ENCODE assay signal across 20 cellular contexts in genomic region chr10:6659451-6659850, GRCh38.
DNase-seq lines count a peak whose midpoint lies in the region; ATAC-seq, FAIRE-seq and TF ChIP-seq lines count a peak whose summit lies in the region.
"Had no signal": no experiment of that assay in that cellular context is flagged by ENCODE, and none has a peak within 500 bp of the region (broad histone marks: within the 10 kb centered on the region; RNA-seq: fewer than 3 reads in every experiment).

No MANE protein-coding gene starts in this region.

- H3K27ac Mint-ChIP-seq in Caco-2 (ENCODE audit: unreplicated experiment) (no peak overlapping the region), astrocyte (ENCODE audit: unreplicated experiment) (no peak overlapping the region), natural killer cell (no peak overlapping the region)

- FAIRE-seq in astrocyte (lab: Jason Lieb, UNC), result no peak
- FAIRE-seq: GM12878, K562 had no signal

- H3K23ac ChIP-seq in mesendoderm (ENCODE audit: low read length), result no peak overlapping the region

- BruUV-seq in Caco-2 (replicated peaks; lab: Mats Ljungman, UMichigan), result no TSS peak

- no peak overlapping the region for H2BK5ac ChIP-seq in mesendoderm (ENCODE audit: low read length)

- CTCF ChIA-PET in Caco-2 (lab: Charles Lee), result no interaction called here

- H2AFZ ChIP-seq in astrocyte (ENCODE audit: low read depth, low read length), result no peak overlapping the region

- H3K9ac ChIP-seq in astrocyte (ENCODE audit: low read length) (no peak overlapping the region), mesendoderm (ENCODE audit: low read length) (no peak overlapping the region)

- H3K4me1 ChIP-seq in Caco-2 (peaks cover 15% of the 10 kb centered on the region), astrocyte (ENCODE audit: insufficient read depth, low read length) (no peaks in the 10 kb centered on the region), foreskin keratinocyte (peaks cover 9% of the 10 kb centered on the region), mesendoderm (ENCODE audit: control insufficient read depth, low read depth, low read length) (no peaks in the 10 kb centered on the region)
- H3K4me1 ChIP-seq: BE2C had no signal

- peaks cover 23% of the 10 kb centered on the region for H3K9me3 Mint-ChIP-seq in Caco-2 (ENCODE audit: unreplicated experiment)
- H3K9me3 Mint-ChIP-seq in astrocyte (ENCODE audit: unreplicated experiment), result no peaks in the 10 kb centered on the region
- no peaks in the 10 kb centered on the region for H3K9me3 Mint-ChIP-seq in natural killer cell

- H3K27me3 Mint-ChIP-seq in Caco-2 (ENCODE audit: insufficient read depth, unreplicated experiment), result no peaks in the 10 kb centered on the region
- no peaks in the 10 kb centered on the region for H3K27me3 Mint-ChIP-seq in astrocyte (ENCODE audit: low read depth, unreplicated experiment)
- peaks cover 14 to 15% of the 10 kb centered on the region in 2 donors for H3K27me3 Mint-ChIP-seq in natural killer cell (ENCODE audit: low read depth in 2 of 2)

- no peak overlapping the region for H3K4me2 ChIP-seq in astrocyte (ENCODE audit: low read length)
- H3K4me2 ChIP-seq in mesendoderm (ENCODE audit: low read length), result no peak overlapping the region

- peak; percentile 47 to 48 for DNase-seq in Caco-2
- peak; percentile 12 for DNase-seq in astrocyte (ENCODE audit: low read depth)
- peak in 1 of 2 donors; percentile 47 for DNase-seq in foreskin keratinocyte
- DNase-seq in mesendoderm, result peak; percentile 70
- DNase-seq in medulla oblongata (ENCODE audit: extremely low spot score), result no peak
- no peak for DNase-seq in activated gamma-delta T cell treated with Interleukin-2 at 50 U/mL for 16 hours
- DNase-seq in natural killer cell, result no peak
- DNase-seq: BE2C, DMS79 treated with DMSO at 0.1 percent for 48 hours, H7, MM.1S, NCI-H1048, NCI-H1417 treated with DMSO at 0.1 percent for 48 hours, NCI-H187, NCI-H446 treated with DMSO at 0.1 percent for 48 hours, NCI-H526 treated with DMSO at 0.1 percent for 48 hours had no signal

- H2AK5ac ChIP-seq in mesendoderm (ENCODE audit: low read length), result no peak overlapping the region

- H3K18ac ChIP-seq in mesendoderm (ENCODE audit: low read length), result no peak overlapping the region

- peaks cover 20% of the 10 kb centered on the region for H3K9me3 ChIP-seq in Caco-2
- no peaks in the 10 kb centered on the region for H3K9me3 ChIP-seq in astrocyte (ENCODE audit: insufficient read depth, low read depth, low read length)
- H3K9me3 ChIP-seq: BE2C had no signal

- no peaks in the 10 kb centered on the region for H3K79me1 ChIP-seq in mesendoderm (ENCODE audit: low read length)

- no peak overlapping the region for H4K5ac ChIP-seq in mesendoderm (ENCODE audit: low read length)

- H3K4me3 Mint-ChIP-seq in Caco-2 (ENCODE audit: unreplicated experiment) (no peak overlapping the region), astrocyte (ENCODE audit: unreplicated experiment) (no peak overlapping the region), natural killer cell (no peak overlapping the region)

- no peak overlapping the region for H4K8ac ChIP-seq in mesendoderm (ENCODE audit: low read depth, low read length)

- H3K4me1 Mint-ChIP-seq in Caco-2 (ENCODE audit: low read depth, unreplicated experiment) (peaks cover 13% of the 10 kb centered on the region), astrocyte (ENCODE audit: low read depth, unreplicated experiment) (peaks cover 11% of the 10 kb centered on the region), natural killer cell (no peaks in the 10 kb centered on the region)

- H3K27ac ChIP-seq in astrocyte (ENCODE audit: low read depth, low read length) (no peak overlapping the region), foreskin keratinocyte (no peak overlapping the region), mesendoderm (ENCODE audit: low read depth, low read length) (no peak overlapping the region)

- no peak overlapping the region for H3K56ac ChIP-seq in mesendoderm (ENCODE audit: low read length)

- H2BK120ac ChIP-seq in mesendoderm (ENCODE audit: low read depth, low read length), result no peak overlapping the region

- intact Hi-C loops in Caco-2 (cut with micrococcal nuclease; ENCODE audit: unreplicated experiment), result no loop called here
- intact Hi-C loops in natural killer cell (cut with micrococcal nuclease), result no loop called here

- H2BK15ac ChIP-seq in mesendoderm (replicated peaks; ENCODE audit: low read depth), result no peak overlapping the region

- H3K36me3 ChIP-seq in Caco-2 (ENCODE audit: control insufficient read depth, insufficient read depth, low read length), result no peaks in the 10 kb centered on the region
- no peaks in the 10 kb centered on the region for H3K36me3 ChIP-seq in astrocyte (ENCODE audit: insufficient read depth, low read length)
- H3K36me3 ChIP-seq in mesendoderm (ENCODE audit: control insufficient read depth, insufficient read depth, low read length), result no peaks in the 10 kb centered on the region
- H3K36me3 ChIP-seq: BE2C had no signal

- no peaks in the 10 kb centered on the region for H4K20me1 ChIP-seq in astrocyte (ENCODE audit: insufficient read depth, low read length)

- ATAC-seq in foreskin keratinocyte, result peak; percentile 27
- ATAC-seq in HG02973 (IDR thresholded peaks at IDR 0.05; ENCODE audit: unreplicated experiment), result no peak
- no peak for ATAC-seq in natural killer cell
- ATAC-seq: GM12878, K562, Right ventricle myocardium inferior had no signal

- TF ChIP-seq CTCF in Caco-2 (IDR thresholded peaks at IDR 0.05; ENCODE audit: insufficient read depth in 1 of 2, low read depth in 1 of 2, low read length in 1 of 2, severe bottlenecking in 1 of 2, unreplicated experiment in 1 of 2) (no peak), astrocyte (IDR thresholded peaks at IDR 0.05; ENCODE audit: insufficient read depth, low read depth, low read length) (no peak), foreskin keratinocyte (conservative IDR thresholded peaks at IDR 0.05) (no peak), natural killer cell (IDR thresholded peaks at IDR 0.05) (no peak)

- H3K4me3 ChIP-seq in Caco-2 (ENCODE audit: low read depth, low read length), result no peak overlapping the region
- H3K4me3 ChIP-seq in astrocyte (ENCODE audit: insufficient read depth, low read depth, low read length), result no peak overlapping the region
- no peak overlapping the region for H3K4me3 ChIP-seq in mesendoderm (ENCODE audit: low read length)
- H3K4me3 ChIP-seq: GM12878, K562 had no signal

- H3K79me2 ChIP-seq in astrocyte (ENCODE audit: insufficient read depth, low read length) (no peaks in the 10 kb centered on the region), mesendoderm (ENCODE audit: control insufficient read depth, insufficient read depth, low read length) (no peaks in the 10 kb centered on the region)

- peaks cover 6% of the 10 kb centered on the region for H3K36me3 Mint-ChIP-seq in Caco-2 (ENCODE audit: insufficient read depth, unreplicated experiment)
- H3K36me3 Mint-ChIP-seq in astrocyte (ENCODE audit: low read depth, unreplicated experiment), result no peaks in the 10 kb centered on the region
- no peaks in the 10 kb centered on the region for H3K36me3 Mint-ChIP-seq in natural killer cell

- H3K27me3 ChIP-seq in Caco-2 (replicated peaks; ENCODE audit: control insufficient read depth, insufficient read depth, low read length) (no peaks in the 10 kb centered on the region), astrocyte (ENCODE audit: insufficient read depth, low read length) (no peaks in the 10 kb centered on the region), foreskin keratinocyte (no peaks in the 10 kb centered on the region), mesendoderm (ENCODE audit: insufficient read depth, low read length, poor library complexity) (no peaks in the 10 kb centered on the region)
- H3K27me3 ChIP-seq: BE2C had no signal

- no peak overlapping the region for H3K4ac ChIP-seq in mesendoderm (ENCODE audit: low read depth, low read length)

- POLR2A ChIA-PET in Caco-2 (lab: Charles Lee), result no interaction called here

Comparison
In these comparisons a context has a peak if more than half of its experiments do, and no peak if none do; other contexts are left out.
1. DNase-seq: peak in Caco-2 (2 of 2), astrocyte (single experiment) and mesendoderm (single experiment); none in medulla oblongata (single experiment), activated gamma-delta T cell treated with Interleukin-2 at 50 U/mL for 16 hours (single experiment) and natural killer cell (single experiment).